In genomic region chr9:130201974-130202373, GRCh38 we compare ENCODE assay signal across 1 cellular context.
TF ChIP-seq lines count a peak whose summit lies in the region.

No MANE protein-coding gene starts in this region.

TF ChIP-seq in HepG2, 621 proteins besides CTCF, POLR2A, EP300 and RAD21 (continued from another document and continues in another):
- TF ChIP-seq LBX2 (CRISPR knock-in tag; IDR thresholded peaks at IDR 0.05; ENCODE audit: borderline replicate concordance) = no peak
- peak; percentile 97 for TF ChIP-seq HNF4A (CRISPR knock-in tag; IDR thresholded peaks at IDR 0.05)
- no peak for TF ChIP-seq THAP7 (CRISPR knock-in tag; IDR thresholded peaks at IDR 0.05)
- TF ChIP-seq PHF20 (CRISPR knock-in tag; IDR thresholded peaks at IDR 0.05) = no peak
- no peak for TF ChIP-seq ZNF558 (CRISPR knock-in tag; IDR thresholded peaks at IDR 0.05; ENCODE audit: borderline replicate concordance)
- TF ChIP-seq MYC (CRISPR knock-in tag; IDR thresholded peaks at IDR 0.05; ENCODE audit: borderline replicate concordance) = no peak
- no peak for TF ChIP-seq KLF9 (CRISPR knock-in tag; IDR thresholded peaks at IDR 0.05; ENCODE audit: low read depth)
- no peak for TF ChIP-seq ZBTB3 (CRISPR knock-in tag; IDR thresholded peaks at IDR 0.05; ENCODE audit: borderline replicate concordance, low read depth)
- no peak for TF ChIP-seq ZNF333 (CRISPR knock-in tag; IDR thresholded peaks at IDR 0.05; ENCODE audit: borderline replicate concordance)
- no peak for TF ChIP-seq JDP2 (CRISPR knock-in tag; IDR thresholded peaks at IDR 0.05; ENCODE audit: borderline replicate concordance)
- TF ChIP-seq RARG (CRISPR knock-in tag; IDR thresholded peaks at IDR 0.05; ENCODE audit: low read depth) = no peak
- TF ChIP-seq ZNF124 (CRISPR knock-in tag; IDR thresholded peaks at IDR 0.05) = no peak
- TF ChIP-seq ZNF839 (CRISPR knock-in tag; IDR thresholded peaks at IDR 0.05; ENCODE audit: borderline replicate concordance) = no peak
- TF ChIP-seq NR2F6 (IDR thresholded peaks at IDR 0.05) = peak; percentile 91
- peak; percentile 93 for TF ChIP-seq NR2F6 (CRISPR knock-in tag; IDR thresholded peaks at IDR 0.05)
- no peak for TF ChIP-seq LCORL (IDR thresholded peaks at IDR 0.05)
- peak; percentile 60 for TF ChIP-seq LCORL (CRISPR knock-in tag; IDR thresholded peaks at IDR 0.05)
- TF ChIP-seq ARID4A (CRISPR knock-in tag; IDR thresholded peaks at IDR 0.05; ENCODE audit: borderline replicate concordance) = no peak
- TF ChIP-seq ZFYVE20 (CRISPR knock-in tag; IDR thresholded peaks at IDR 0.05; ENCODE audit: borderline replicate concordance, low read depth) = no peak
- TF ChIP-seq NR2F2 (IDR thresholded peaks at IDR 0.05; ENCODE audit: borderline replicate concordance, low read depth) = peak; percentile 93
- TF ChIP-seq TEF (CRISPR knock-in tag; IDR thresholded peaks at IDR 0.05) = no peak
- TF ChIP-seq KLF12 (CRISPR knock-in tag; IDR thresholded peaks at IDR 0.05; ENCODE audit: borderline replicate concordance) = no peak
- no peak for TF ChIP-seq HNRNPL (IDR thresholded peaks at IDR 0.05; ENCODE audit: low read depth, low read length)
- no peak for TF ChIP-seq KDM2A (CRISPR knock-in tag; IDR thresholded peaks at IDR 0.05; ENCODE audit: borderline replicate concordance, low read depth)
- no peak for TF ChIP-seq NFYB (CRISPR knock-in tag; IDR thresholded peaks at IDR 0.05)
- no peak for TF ChIP-seq DNMT3B (CRISPR knock-in tag; conservative IDR thresholded peaks at IDR 0.05)
- TF ChIP-seq ZNF609 (CRISPR knock-in tag; IDR thresholded peaks at IDR 0.05; ENCODE audit: borderline replicate concordance) = peak; percentile 29; the same call in 1 of the 2 replicates
- TF ChIP-seq ZMYM2 (CRISPR knock-in tag; IDR thresholded peaks at IDR 0.05) = peak; percentile 65; the same call in 1 of the 2 replicates
- peak; percentile 95 for TF ChIP-seq SKIL (CRISPR knock-in tag; IDR thresholded peaks at IDR 0.05; ENCODE audit: borderline replicate concordance)
- TF ChIP-seq FOXP1 (IDR thresholded peaks at IDR 0.05) = no peak
- TF ChIP-seq FOXP1 (CRISPR knock-in tag; IDR thresholded peaks at IDR 0.05) = 0 out of 2 replicates have a peak, but pooled peaks have one; percentile 28
- TF ChIP-seq PTBP1 (IDR thresholded peaks at IDR 0.05; ENCODE audit: low read depth, low read length, poor library complexity, severe bottlenecking) = no peak
- no peak for TF ChIP-seq ZFP36L1 (CRISPR knock-in tag; IDR thresholded peaks at IDR 0.05)
- no peak for TF ChIP-seq ZBTB1 (CRISPR knock-in tag; IDR thresholded peaks at IDR 0.05; ENCODE audit: borderline replicate concordance)
- TF ChIP-seq SP2 (CRISPR knock-in tag; IDR thresholded peaks at IDR 0.05) = no peak
- no peak for TF ChIP-seq FOXA1 (IDR thresholded peaks at IDR 0.05)
- TF ChIP-seq FOXA1 (CRISPR knock-in tag; IDR thresholded peaks at IDR 0.05) = peak; percentile 11; the same call in 1 of the 2 replicates
- no peak for TF ChIP-seq ATF1 (CRISPR knock-in tag; IDR thresholded peaks at IDR 0.05)
- TF ChIP-seq ZNF891 (CRISPR knock-in tag; IDR thresholded peaks at IDR 0.05) = no peak
- TF ChIP-seq E2F5 (CRISPR knock-in tag; conservative IDR thresholded peaks at IDR 0.05) = no peak
- no peak for TF ChIP-seq ZNF589 (CRISPR knock-in tag; conservative IDR thresholded peaks at IDR 0.05)
- no peak for TF ChIP-seq HNRNPLL (IDR thresholded peaks at IDR 0.05; ENCODE audit: low read depth, low read length, poor library complexity, severe bottlenecking)
- no peak for TF ChIP-seq PRMT3 (CRISPR knock-in tag; IDR thresholded peaks at IDR 0.05; ENCODE audit: borderline replicate concordance, low read depth)
- TF ChIP-seq ZSCAN29 (CRISPR knock-in tag; conservative IDR thresholded peaks at IDR 0.05) = no peak
- no peak for TF ChIP-seq ZNF646 (CRISPR knock-in tag; IDR thresholded peaks at IDR 0.05)
- TF ChIP-seq ZNF564 (CRISPR knock-in tag; IDR thresholded peaks at IDR 0.05) = no peak
